In genomic region chr4:152664067-152664378, GRCh38 we compare ENCODE assay signal across 8 cellular contexts. TPM values are rescaled to one million over a fixed set of nuclear protein-coding genes. Genes with fewer than 3 reads are reported as not detected.
DNase-seq lines count a peak whose midpoint lies in the region; ATAC-seq, FAIRE-seq and TF ChIP-seq lines count a peak whose summit lies in the region.
"Not testable (repeated sequence)": the region's sequence is repeated elsewhere in the genome, so short reads cannot be mapped to it uniquely, and the experiment has no call there.
"Had no signal": no experiment of that assay in that cellular context is flagged by ENCODE, and none has a peak within 500 bp of the region (broad histone marks: within the 10 kb centered on the region; RNA-seq: fewer than 3 reads in every experiment).

No MANE protein-coding gene starts in this region.

- not testable (repeated sequence) for H3K36me3 Mint-ChIP-seq in IgD-negative memory B cell
- peaks cover 36% of the 10 kb centered on the region for H3K36me3 Mint-ChIP-seq in activated CD4-positive, alpha-beta T cell treated with anti-CD3 and anti-CD28 coated beads, Interleukin-2, amount 10 ng/mL, durations not matched to agents 7 days and 5 days (ENCODE audit: low read depth)
- peaks cover 16% of the 10 kb centered on the region for H3K36me3 Mint-ChIP-seq in memory B cell
- H3K36me3 Mint-ChIP-seq in stimulated activated memory B cell treated with anti-CD40 and anti-IgM and Interleukin-4, amounts not matched to agents 10 μg/mL and 1 μg/mL and 100 μg/mL, for 72 hours = peaks cover 14% of the 10 kb centered on the region

- POLR2A ChIA-PET in OCI-LY7 (lab: Charles Lee) (interaction anchor here (0.6 to 6.7 kb wide), 14 partner anchors 9 to 685 kb away, joined by 3 to 183 read pairs (median 6); partner anchors contain the start of genes FBXW7 and TMEM154), K562 (lab: Yijun Ruan, JAX) (interaction anchor here (1.0 to 1.3 kb wide), 2 partner anchors 9 to 20 kb away, joined by 3 read pairs; no protein-coding TSS in a partner anchor)
- POLR2A ChIA-PET in activated CD4-positive, alpha-beta T cell treated with anti-CD3 and anti-CD28 coated beads, Interleukin-2, amount 10 ng/mL, durations not matched to agents 7 days and 5 days (lab: Charles Lee) = not testable (repeated sequence)

- BruUV-seq in OCI-LY7 (replicated peaks; lab: Mats Ljungman, UMichigan); K562 (replicated peaks; lab: Mats Ljungman, UMichigan): not testable (repeated sequence)

- peak overlapping the region; percentile 70 for H3K4me2 ChIP-seq in DOHH2 (ENCODE audit: low read length)
- peak overlapping the region; percentile 97 for H3K4me2 ChIP-seq in OCI-LY7 (ENCODE audit: low read length)
- peak overlapping the region; percentile 25; the same call in 1 of the 2 replicates for H3K4me2 ChIP-seq in K562 (ENCODE audit: insufficient read depth, low read length)

- not testable (repeated sequence) for DNase-seq in OCI-LY7 (ENCODE audit: low spot score); activated CD4-positive, alpha-beta T cell treated with anti-CD3 and anti-CD28 coated beads, Interleukin-2, amount 10 ng/mL, durations not matched to agents 7 days and 5 days; K562 (ENCODE audit: extremely low read depth in 1 of 4, low spot score in 3 of 4); memory B cell (ENCODE audit: low spot score in 2 of 2)

- in situ Hi-C loops in K562 (cut with MboI) = not testable (repeated sequence)

- peaks cover 93% of the 10 kb centered on the region for H3K4me1 ChIP-seq in DOHH2 (ENCODE audit: control insufficient read depth, low read length)
- H3K4me1 ChIP-seq in OCI-LY7 (ENCODE audit: insufficient read depth, low read length, poor library complexity, severe bottlenecking) = peaks cover 86% of the 10 kb centered on the region
- peaks cover 0 to 19% of the 10 kb centered on the region in 2 experiments; a peak in 3 of 5 replicates for H3K4me1 ChIP-seq in K562 (replicated peaks in 1 of 2; ENCODE audit: control insufficient read depth in 2 of 2, insufficient read depth in 2 of 2, low read length in 2 of 2)

- intact Hi-C loops in OCI-LY7 (cut with micrococcal nuclease; ENCODE audit: unreplicated experiment) (loop anchor here (5.0 kb wide), 1 partner anchor 773 kb away; no protein-coding TSS in a partner anchor), K562 (cut with micrococcal nuclease) (loop anchor here (1.0 kb wide), 1 partner anchor 23 kb away; no protein-coding TSS in a partner anchor)

- TF ChIP-seq POLR2A in K562 (conservative IDR thresholded peaks at IDR 0.05) = not testable (repeated sequence)

- H3K9ac ChIP-seq in K562 (ENCODE audit: insufficient read depth in 1 of 2, low read depth in 2 of 2, low read length in 2 of 2) = not testable (repeated sequence)

- H3K9me2 ChIP-seq in DOHH2 (replicated peaks; ENCODE audit: control insufficient read depth, low read length); OCI-LY7 (ENCODE audit: insufficient read depth, low read length): not testable (repeated sequence)

- ATAC-seq in K562; memory B cell (ENCODE audit: low read depth); stimulated activated memory B cell treated with anti-CD40 and anti-IgM and Interleukin-4, amounts not matched to agents 10 μg/mL and 1 μg/mL and 100 μg/mL, for 72 hours: not testable (repeated sequence)

- H4K20me1 ChIP-seq in DOHH2 (ENCODE audit: control insufficient read depth, insufficient read depth, low read depth, low read length); OCI-LY7 (ENCODE audit: insufficient read depth, low read length); K562 (replicated peaks; ENCODE audit: control insufficient read depth, insufficient read depth, low read length): not testable (repeated sequence)

- not testable (repeated sequence) for H3K27me3 ChIP-seq in DOHH2 (ENCODE audit: control insufficient read depth, low read length)
- peaks cover 3 to 10% of the 10 kb centered on the region in 2 experiments; a peak in 3 of 5 replicates for H3K27me3 ChIP-seq in K562 (ENCODE audit: control insufficient read depth in 2 of 2, insufficient read depth in 2 of 2, low read length in 2 of 2)

- H3K27ac ChIP-seq in DOHH2 (ENCODE audit: low read depth, low read length) (peak overlapping the region; percentile 58; the same call in 1 of the 2 replicates), OCI-LY7 (ENCODE audit: low read depth, low read length, poor library complexity, severe bottlenecking) (peak overlapping the region; percentile 98)
- not testable (repeated sequence) for H3K27ac ChIP-seq in K562 (ENCODE audit: extremely low read depth, low read depth, low read length)

- not testable (repeated sequence) for H3K79me2 ChIP-seq in DOHH2 (ENCODE audit: control insufficient read depth, low read length); K562 (ENCODE audit: control insufficient read depth, insufficient read depth, low read length)
- H3K79me2 ChIP-seq in OCI-LY7 (ENCODE audit: insufficient read depth, low read depth, low read length) = peaks cover 73% of the 10 kb centered on the region

- peaks cover 15% of the 10 kb centered on the region for H3F3A ChIP-seq in DOHH2 (ENCODE audit: control insufficient read depth, insufficient read depth)

- H3K36me3 ChIP-seq in DOHH2 (ENCODE audit: control insufficient read depth, low read length); OCI-LY7 (ENCODE audit: insufficient read depth, low read length); K562 (ENCODE audit: control insufficient read depth, insufficient read depth, low read length): not testable (repeated sequence)

- 10% methylated on average over 5 of the region's 5 CpGs for WGBS in K562 (ENCODE audit: insufficient coverage, low coverage, missing lambda C conversion rate)

- H3K9me1 ChIP-seq in K562 (ENCODE audit: control insufficient read depth, insufficient read depth, low read length) = not testable (repeated sequence)

- H3K4me3 Mint-ChIP-seq in IgD-negative memory B cell (peak overlapping the region; percentile 73 to 80 (median 78)), memory B cell (peak overlapping the region; percentile 77)
- H3K4me3 Mint-ChIP-seq in activated CD4-positive, alpha-beta T cell treated with anti-CD3 and anti-CD28 coated beads, Interleukin-2, amount 10 ng/mL, durations not matched to agents 7 days and 5 days = not testable (repeated sequence)
- peak overlapping the region; percentile 65 for H3K4me3 Mint-ChIP-seq in stimulated activated memory B cell treated with anti-CD40 and anti-IgM and Interleukin-4, amounts not matched to agents 10 μg/mL and 1 μg/mL and 100 μg/mL, for 72 hours

- not testable (repeated sequence) for H2AFZ ChIP-seq in OCI-LY7 (ENCODE audit: low read length); K562 (ENCODE audit: low read depth, low read length)

- not testable (repeated sequence) for H3K9me3 Mint-ChIP-seq in IgD-negative memory B cell; memory B cell; stimulated activated memory B cell treated with anti-CD40 and anti-IgM and Interleukin-4, amounts not matched to agents 10 μg/mL and 1 μg/mL and 100 μg/mL, for 72 hours
- H3K9me3 Mint-ChIP-seq in activated CD4-positive, alpha-beta T cell treated with anti-CD3 and anti-CD28 coated beads, Interleukin-2, amount 10 ng/mL, durations not matched to agents 7 days and 5 days = peaks cover 19% of the 10 kb centered on the region

- not testable (repeated sequence) for TF ChIP-seq EP300 in K562 (IDR thresholded peaks at IDR 0.05; ENCODE audit: low read length)

- H3K27ac Mint-ChIP-seq in IgD-negative memory B cell (peak overlapping the region; percentile 87 to 100 (median 96)), memory B cell (peak overlapping the region; percentile 86)
- peak overlapping the region; percentile 65 for H3K27ac Mint-ChIP-seq in activated CD4-positive, alpha-beta T cell treated with anti-CD3 and anti-CD28 coated beads, Interleukin-2, amount 10 ng/mL, durations not matched to agents 7 days and 5 days
- peak overlapping the region; percentile 81 for H3K27ac Mint-ChIP-seq in stimulated activated memory B cell treated with anti-CD40 and anti-IgM and Interleukin-4, amounts not matched to agents 10 μg/mL and 1 μg/mL and 100 μg/mL, for 72 hours

- not testable (repeated sequence) for TF ChIP-seq RAD21 in K562 (CRISPR knock-in tag; conservative IDR thresholded peaks at IDR 0.05 in 1 of 2, IDR thresholded peaks at IDR 0.05 in 1 of 2)

- H3K4me1 Mint-ChIP-seq in IgD-negative memory B cell (peaks cover 58 to 88% (median 78%) of the 10 kb centered on the region in 3 donors), memory B cell (peaks cover 71% of the 10 kb centered on the region)
- H3K4me1 Mint-ChIP-seq in activated CD4-positive, alpha-beta T cell treated with anti-CD3 and anti-CD28 coated beads, Interleukin-2, amount 10 ng/mL, durations not matched to agents 7 days and 5 days = peaks cover 32% of the 10 kb centered on the region
- H3K4me1 Mint-ChIP-seq in stimulated activated memory B cell treated with anti-CD40 and anti-IgM and Interleukin-4, amounts not matched to agents 10 μg/mL and 1 μg/mL and 100 μg/mL, for 72 hours = peaks cover 96% of the 10 kb centered on the region

- CTCF ChIA-PET in OCI-LY7 (lab: Charles Lee; ENCODE audit: unreplicated experiment); activated CD4-positive, alpha-beta T cell treated with anti-CD3 and anti-CD28 coated beads, Interleukin-2, amount 10 ng/mL, durations not matched to agents 7 days and 5 days (lab: Charles Lee); K562 (lab: Yijun Ruan, JAX; ENCODE audit: low intra/inter-chr PET ratio): not testable (repeated sequence)

- H3K27me3 Mint-ChIP-seq in IgD-negative memory B cell; activated CD4-positive, alpha-beta T cell treated with anti-CD3 and anti-CD28 coated beads, Interleukin-2, amount 10 ng/mL, durations not matched to agents 7 days and 5 days; memory B cell; stimulated activated memory B cell treated with anti-CD40 and anti-IgM and Interleukin-4, amounts not matched to agents 10 μg/mL and 1 μg/mL and 100 μg/mL, for 72 hours: not testable (repeated sequence)

- FAIRE-seq in K562 (lab: Jason Lieb, UNC) = not testable (repeated sequence)

- peak overlapping the region; percentile 59 for H3K4me3 ChIP-seq in DOHH2 (ENCODE audit: low read length)
- H3K4me3 ChIP-seq in OCI-LY7 (ENCODE audit: low read depth, low read length, poor library complexity, severe bottlenecking) = peak overlapping the region; percentile 78
- H3K4me3 ChIP-seq in K562 = not testable (repeated sequence)

- not testable (repeated sequence) for TF ChIP-seq CTCF in DOHH2 (IDR thresholded peaks at IDR 0.05; ENCODE audit: low read depth, low read length, poor library complexity, severe bottlenecking); OCI-LY7 (conservative IDR thresholded peaks at IDR 0.05; ENCODE audit: low read length); K562 (IDR thresholded peaks at IDR 0.05 in 2 of 3, conservative IDR thresholded peaks at IDR 0.05 in 1 of 3; ENCODE audit: insufficient read depth in 2 of 3, low read depth in 1 of 3, low read length in 3 of 3)

- H3K9me3 ChIP-seq in DOHH2 (ENCODE audit: control insufficient read depth, insufficient read depth, low read length); OCI-LY7 (ENCODE audit: low read length); K562 (replicated peaks; ENCODE audit: control insufficient read depth, insufficient read depth, low read depth, low read length): not testable (repeated sequence)

RNA-seq across cellular contexts. Expression of gene TMEM154, which starts 15.8 kb away (rescaled TPM):
- 210 TPM for polyA plus RNA-seq in IgD-negative memory B cell
- 16.1 and 17.6 TPM in 2 replicates for total RNA-seq in OCI-LY7 (2014; rRNA removed; shearing (Covaris generic))
- total RNA-seq in OCI-LY7 (2022) = 59.6 and 73.1 TPM in 2 replicates
- total RNA-seq in activated CD4-positive, alpha-beta T cell treated with anti-CD3 and anti-CD28 coated beads, Interleukin-2, amount 10 ng/mL, durations not matched to agents 7 days and 5 days = 10 to 100 TPM; 28.4 to 38.1 TPM
- 0.30 and 0.39 TPM in 2 replicates for total RNA-seq in K562 (2011; cell fraction: chromatin; rRNA removed; ENCODE audit: low replicate concordance)
- 0.13 TPM in 1 of 2 replicates, not detected in the other for total RNA-seq in K562 (2011; cell fraction: nucleolus; rRNA removed)
- 0.07 and 0.08 TPM in 2 replicates for total RNA-seq in K562 (2011; cell fraction: nucleoplasm; rRNA removed)
- 0.27 and 2.1 TPM in 2 replicates for total RNA-seq in K562 (2014; rRNA removed)
- 1.8 and 2.4 TPM in 2 replicates for total RNA-seq in K562 (2014; rRNA removed; fragmentation: Illumina TruSeq; extraction: Trizol)
- 1.6 and 2.0 TPM in 2 replicates for total RNA-seq in K562 (2015; rRNA removed; fragmentation: Illumina TruSeq; extraction: Trizol)
- 1.6 and 2.0 TPM in 2 replicates for total RNA-seq in K562 (2021)
- polyA plus RNA-seq in K562 (2011; rRNA removed) = 0.04 and 0.13 TPM in 2 replicates
- polyA plus RNA-seq in K562 (2011; cell fraction: cytosol; rRNA removed) = under 0.01 and 0.04 TPM in 2 replicates
- polyA plus RNA-seq in K562 (2011; cell fraction: nucleus; rRNA removed) = 0.01 TPM in 2 replicates
- polyA plus RNA-seq in K562 (2012) = 1.1 and 25.7 TPM in 2 replicates
- polyA plus RNA-seq in K562 (2014; fragmentation: Illumina TruSeq; extraction: Trizol) = 0.58 and 0.96 TPM in 2 replicates
- under 1 TPM; 0.38 to 0.73 TPM for polyA plus RNA-seq in K562 (2014; fragmentation: Nextera tagmentation; extraction: Ambion mirVana)
- polyA plus RNA-seq in K562 (2014; rRNA removed) = 0.56 and 1.6 TPM in 2 replicates
- polyA minus RNA-seq in K562 (2011; rRNA and poly(A)+ RNA removed) = 0.06 and 0.11 TPM in 2 replicates
- polyA minus RNA-seq in K562 (2011; cell fraction: cytosol; rRNA and poly(A)+ RNA removed) = not detected in 2 replicates
- under 0.01 and 0.13 TPM in 2 replicates for polyA minus RNA-seq in K562 (2011; cell fraction: nucleus; rRNA and poly(A)+ RNA removed)
- total RNA-seq: HepG2 had no signal

Comparison
In these comparisons a context has a peak if more than half of its experiments do, and no peak if none do; other contexts are left out.
1. H3K4me2 ChIP-seq: peak in every context shown above with its lines; median percentile 97 in OCI-LY7; 70 in DOHH2; 25 in K562.
2. RNA of gene TMEM154, which starts 15.8 kb away (total RNA-seq): 16.1 to 73.1 TPM in OCI-LY7 and 28.4 to 38.1 TPM in activated CD4-positive, alpha-beta T cell treated with anti-CD3 and anti-CD28 coated beads, Interleukin-2, amount 10 ng/mL, durations not matched to agents 7 days and 5 days; 0.07 to 2.4 TPM in K562; every median in the first group is over 4 times any median in the second.
3. Peak in every context shown above with its lines, with median percentiles within 50 percentile points of each other: H3K27ac Mint-ChIP-seq.